Comparison of ENCODE assay signal across 21 cellular contexts in genomic region chr14:94010625-94011024, GRCh38. TPM values are rescaled to one million over a fixed set of nuclear protein-coding genes. Genes with fewer than 3 reads are reported as not detected.
"Had no signal": no experiment of that assay in that cellular context is flagged by ENCODE, and none has a peak within 500 bp of the region (broad histone marks: within the 10 kb centered on the region; RNA-seq: fewer than 3 reads in every experiment).

No MANE protein-coding gene starts in this region.

- H3K27me3 ChIP-seq: ovary, right atrium auricular region had no signal

- H3K27ac Mint-ChIP-seq: nephron progenitor cell had no signal

- H3K27ac ChIP-seq: dorsolateral prefrontal cortex, ovary, right atrium auricular region had no signal

- H3K9me3 Mint-ChIP-seq: naive thymus-derived CD4-positive, alpha-beta T cell; nephron progenitor cell had no signal

- DNase-seq: cortex of kidney; dorsolateral prefrontal cortex; effector CD8-positive, alpha-beta T cell; foreskin melanocyte; head of caudate nucleus; hippocampal formation; kidney glomerular epithelial cell; mammary epithelial cell; naive thymus-derived CD4-positive, alpha-beta T cell; nephron progenitor cell; ovary; small intestine; stimulated activated CD4-positive, alpha-beta T cell treated with anti-CD3 and anti-CD28 coated beads, Interleukin-12 subunit alpha, Interleukin-12 subunit beta, amount 100 ng/mL, for 4 hours; stimulated activated naive CD4-positive, alpha-beta T cell treated with Interleukin-2 at 50 U/mL for 16 hours; trophoblast cell had no signal

- H3K4me1 ChIP-seq: right atrium auricular region had no signal

- H3K4me3 Mint-ChIP-seq: nephron progenitor cell had no signal

- H3K36me3 ChIP-seq: ovary, right atrium auricular region had no signal

- H3K4me3 ChIP-seq: dorsolateral prefrontal cortex, ovary, right atrium auricular region had no signal

- H3K9me3 ChIP-seq: ovary, right atrium auricular region had no signal

- ATAC-seq: naive thymus-derived CD4-positive, alpha-beta T cell had no signal

RNA-seq across cellular contexts. Expression of gene CCDC197, which starts 13.5 kb away (rescaled TPM):
- total RNA-seq: liver; mammary epithelial cell; mesenteric fat pad; mononuclear cell; naive thymus-derived CD4-positive, alpha-beta T cell; ovary; posterior vena cava; right atrium auricular region; urinary bladder had no signal
